Comparison of ENCODE assay signal across 8 cellular contexts in genomic region chr12:116276433-116277216, GRCh38. TPM values are rescaled to one million over a fixed set of nuclear protein-coding genes. Genes with fewer than 3 reads are reported as not detected.
DNase-seq lines count a peak whose midpoint lies in the region; TF ChIP-seq lines count a peak whose summit lies in the region.

No MANE protein-coding gene starts in this region.

- H3K27ac ChIP-seq in hepatocyte = peak overlapping the region; percentile 94

- TF ChIP-seq CTCF in HFF-Myc (IDR thresholded peaks at IDR 0.05; ENCODE audit: low read depth, low read length, missing control alignments) (no peak), NB4 (IDR thresholded peaks at IDR 0.05; ENCODE audit: low read depth, low read length) (no peak), astrocyte of the cerebellum (IDR thresholded peaks at IDR 0.05; ENCODE audit: low read depth, low read length, missing control alignments) (peak; percentile 33), hepatocyte (IDR thresholded peaks at IDR 0.05; ENCODE audit: poor library complexity) (peak; percentile 30)

- H4K20me1 ChIP-seq in hepatocyte (ENCODE audit: insufficient read depth, poor library complexity, severe bottlenecking) = peaks cover 49% of the 10 kb centered on the region

- no peaks in the 10 kb centered on the region for H3K9me2 ChIP-seq in hepatocyte (replicated peaks; ENCODE audit: insufficient read depth)

- 2% methylated on average over 39 of the region's 73 CpGs for WGBS in hepatocyte (ENCODE audit: low lambda C conversion rate, missing lambda C conversion rate)

- no peak for TF ChIP-seq POLR2A in NB4 (IDR thresholded peaks at IDR 0.05; ENCODE audit: extremely low read depth, insufficient read length)

- H3K9me3 ChIP-seq in hepatocyte (ENCODE audit: low read depth) = no peaks in the 10 kb centered on the region

- peak overlapping the region; percentile 32 for H2AFZ ChIP-seq in hepatocyte

- peak overlapping the region; percentile 89 for H3K4me3 ChIP-seq in HFF-Myc (replicated peaks; ENCODE audit: low read depth, low read length)
- peak overlapping the region; percentile 92 for H3K4me3 ChIP-seq in NB4 (ENCODE audit: low read depth, low read length)
- H3K4me3 ChIP-seq in astrocyte of the cerebellum (ENCODE audit: low read depth, low read length) = peak overlapping the region; percentile 91
- H3K4me3 ChIP-seq in hepatocyte = peak overlapping the region; percentile 93

- peak; percentile 42 for DNase-seq in GDM1 (lab: John Stamatoyannopoulos, UW)
- no peak for DNase-seq in HFF-Myc (ENCODE audit: extremely low read depth, low read depth)
- peak; percentile 85 for DNase-seq in NB4 (ENCODE audit: low read depth)
- peak; percentile 26 for DNase-seq in T1000 (lab: John Stamatoyannopoulos, UW)
- DNase-seq in astrocyte of the cerebellum (ENCODE audit: low read depth) = peak; percentile 52
- DNase-seq in hepatocyte (ENCODE audit: low spot score) = peak; percentile 89
- peak; percentile 84 for DNase-seq in retina
- DNase-seq in KG1 (lab: John Stamatoyannopoulos, UW) = no peak

- in situ Hi-C loops in astrocyte of the cerebellum (cut with HindIII; ENCODE audit: low sequenced_read_pairs) = no loop called here

- peak overlapping the region; percentile 85 for H3K4me2 ChIP-seq in hepatocyte

- H3K36me3 ChIP-seq in hepatocyte (replicated peaks; ENCODE audit: insufficient read depth, low read depth) = no peaks in the 10 kb centered on the region

- H3K79me2 ChIP-seq in hepatocyte = peaks cover 53% of the 10 kb centered on the region

- peaks cover 14% of the 10 kb centered on the region for H3K4me1 ChIP-seq in hepatocyte (ENCODE audit: insufficient read depth)

- H3K27me3 ChIP-seq in hepatocyte = no peaks in the 10 kb centered on the region

RNA-seq across cellular contexts. Expression of gene MED13L, which starts 0.9 kb away (rescaled TPM):
- total RNA-seq in hepatocyte = 122 and 135 TPM in 2 replicates
- 23.7 and 23.9 TPM in 2 replicates for polyA plus RNA-seq in hepatocyte

Comparison
In these comparisons a context has a peak if more than half of its experiments do, and no peak if none do; other contexts are left out.
1. DNase-seq: peak in GDM1 (single experiment), NB4 (single experiment), T1000 (single experiment), astrocyte of the cerebellum (single experiment), hepatocyte (single experiment) and retina (single experiment); none in HFF-Myc (single experiment) and KG1 (single experiment).
2. CTCF ChIP-seq: peak in astrocyte of the cerebellum (single experiment) and hepatocyte (single experiment); none in HFF-Myc (single experiment) and NB4 (single experiment).
3. Peak in every context shown above with its lines, with median percentiles within 50 percentile points of each other: H3K4me3 ChIP-seq.